ENCODE assay signal across 38 cellular contexts in genomic region chr17:31484821-31485220, GRCh38.
"Had no signal": no experiment of that assay in that cellular context is flagged by ENCODE, and none has a peak within 500 bp of the region (broad histone marks: within the 10 kb centered on the region; RNA-seq: fewer than 3 reads in every experiment).

No MANE protein-coding gene starts in this region.

- DNase-seq: activated CD4-positive, alpha-beta memory T cell treated with anti-CD3 and anti-CD28 coated beads, Interleukin-2, amount 10 ng/mL, durations not matched to agents 7 days and 5 days; activated CD4-positive, alpha-beta T cell treated with anti-CD3 and anti-CD28 coated beads for 1 hour; activated CD4-positive, alpha-beta T cell treated with anti-CD3 and anti-CD28 coated beads for 36 hours; activated CD4-positive, alpha-beta T cell treated with anti-CD3 and anti-CD28 coated beads for 48 hours; activated CD4-positive, alpha-beta T cell treated with anti-CD3 and anti-CD28 coated beads, Interleukin-2, amount 10 ng/mL, durations not matched to agents 7 days and 5 days; activated CD4-positive, alpha-beta T cell treated with anti-CD3 and anti-CD28 coated beads, Interleukin-2, amount 50 U/mL, for 48 hours; activated CD4-positive, CD25-positive, alpha-beta regulatory T cell; activated CD8-positive, alpha-beta memory T cell treated with anti-CD3 and anti-CD28 coated beads for 24 hours; activated CD8-positive, alpha-beta memory T cell treated with anti-CD3 and anti-CD28 coated beads, Interleukin-2, amount 10 ng/mL, durations not matched to agents 7 days and 5 days; activated CD8-positive, alpha-beta memory T cell treated with anti-CD3 and anti-CD28 coated beads, Interleukin-2, amount 50 U/mL, for 48 hours; activated CD8-positive, alpha-beta T cell treated with anti-CD3 and anti-CD28 coated beads, Interleukin-2, amount 10 ng/mL, durations not matched to agents 7 days and 5 days; activated effector memory CD4-positive, alpha-beta T cell treated with Interleukin-2 at 50 U/mL for 16 hours; activated gamma-delta T cell; activated naive CD4-positive, alpha-beta T cell treated with anti-CD3 and anti-CD28 coated beads, Interleukin-2, amount 10 ng/mL, durations not matched to agents 7 days and 5 days; activated naive CD4-positive, alpha-beta T cell treated with Interleukin-2 at 50 U/mL for 16 hours; activated naive CD8-positive, alpha-beta T cell treated with anti-CD3 and anti-CD28 coated beads, Interleukin-2, amount 10 ng/mL, durations not matched to agents 7 days and 5 days; activated naive CD8-positive, alpha-beta T cell treated with anti-CD3 and anti-CD28 coated beads, Interleukin-2, amount 50 U/mL, for 24 hours; activated T-cell treated with anti-CD3 and anti-CD28 coated beads, Interleukin-2, amount 50 U/mL, for 24 hours; activated T-cell treated with anti-CD3 and anti-CD28 coated beads, Interleukin-2, amount 50 U/mL, for 48 hours; amygdala; anterior cingulate cortex; caudate nucleus; SW 1271; T-helper 1 cell; T-helper 2 cell; T-helper 9 cell; WERI-Rb-1 had no signal

- H3K27me3 ChIP-seq: ascending aorta, cardiac muscle cell had no signal

- H3K27ac ChIP-seq: ascending aorta, cardiac muscle cell, WERI-Rb-1 had no signal

- H3K27ac Mint-ChIP-seq: activated CD4-positive, alpha-beta memory T cell treated with anti-CD3 and anti-CD28 coated beads, Interleukin-2, amount 10 ng/mL, durations not matched to agents 7 days and 5 days; activated CD4-positive, alpha-beta T cell treated with anti-CD3 and anti-CD28 coated beads for 36 hours; activated CD4-positive, alpha-beta T cell treated with anti-CD3 and anti-CD28 coated beads, Interleukin-2, amount 10 ng/mL, durations not matched to agents 7 days and 5 days; activated CD8-positive, alpha-beta memory T cell treated with anti-CD3 and anti-CD28 coated beads, Interleukin-2, amount 10 ng/mL, durations not matched to agents 7 days and 5 days; activated CD8-positive, alpha-beta T cell treated with anti-CD3 and anti-CD28 coated beads, Interleukin-2, amount 10 ng/mL, durations not matched to agents 7 days and 5 days; activated naive CD4-positive, alpha-beta T cell treated with anti-CD3 and anti-CD28 coated beads, Interleukin-2, amount 50 U/mL, for 24 hours; activated naive CD8-positive, alpha-beta T cell; activated naive CD8-positive, alpha-beta T cell treated with anti-CD3 and anti-CD28 coated beads, Interleukin-2, amount 10 ng/mL, durations not matched to agents 7 days and 5 days; activated naive CD8-positive, alpha-beta T cell treated with anti-CD3 and anti-CD28 coated beads, Interleukin-2, amount 50 U/mL, for 24 hours; activated T-cell treated with anti-CD3 and anti-CD28 coated beads, Interleukin-2, amount 50 U/mL, for 24 hours; activated T-helper 2 cell treated with anti-CD3 and anti-CD28 coated beads, Interferon-gamma antibody, Interleukin-2, Interleukin-4, amounts not matched to agents 10 μg/mL and 5 μg/mL and 100 μg/mL, durations not matched to agents 14 hours and 24 hours and 36 hours; brain; T-helper 1 cell treated with Interleukin-12 subunit alpha and Interleukin-12 subunit beta and Interleukin-4 antibody, amounts not matched to agents 30 μg/mL and 1 μg/mL, for 36 hours; T-helper 2 cell treated with Interferon-gamma antibody and Interleukin-4, amounts not matched to agents 5 μg/mL and 100 μg/mL, for 36 hours; WTC11 had no signal

- H3K9me3 ChIP-seq: ascending aorta had no signal

- H3K4me3 Mint-ChIP-seq: activated CD4-positive, alpha-beta memory T cell treated with anti-CD3 and anti-CD28 coated beads, Interleukin-2, amount 10 ng/mL, durations not matched to agents 7 days and 5 days; activated CD4-positive, alpha-beta T cell treated with anti-CD3 and anti-CD28 coated beads for 36 hours; activated CD4-positive, alpha-beta T cell treated with anti-CD3 and anti-CD28 coated beads, Interleukin-2, amount 10 ng/mL, durations not matched to agents 7 days and 5 days; activated CD8-positive, alpha-beta memory T cell treated with anti-CD3 and anti-CD28 coated beads, Interleukin-2, amount 10 ng/mL, durations not matched to agents 7 days and 5 days; activated CD8-positive, alpha-beta T cell treated with anti-CD3 and anti-CD28 coated beads, Interleukin-2, amount 10 ng/mL, durations not matched to agents 7 days and 5 days; activated naive CD4-positive, alpha-beta T cell treated with anti-CD3 and anti-CD28 coated beads, Interleukin-2, amount 10 ng/mL, durations not matched to agents 7 days and 5 days; activated naive CD4-positive, alpha-beta T cell treated with anti-CD3 and anti-CD28 coated beads, Interleukin-2, amount 50 U/mL, for 24 hours; activated naive CD8-positive, alpha-beta T cell; activated naive CD8-positive, alpha-beta T cell treated with anti-CD3 and anti-CD28 coated beads, Interleukin-2, amount 10 ng/mL, durations not matched to agents 7 days and 5 days; activated naive CD8-positive, alpha-beta T cell treated with anti-CD3 and anti-CD28 coated beads, Interleukin-2, amount 50 U/mL, for 24 hours; activated T-cell treated with anti-CD3 and anti-CD28 coated beads, Interleukin-2, amount 50 U/mL, for 24 hours; central memory CD8-positive, alpha-beta T cell; T-helper 1 cell treated with Interleukin-12 subunit alpha and Interleukin-12 subunit beta and Interleukin-4 antibody, amounts not matched to agents 30 μg/mL and 1 μg/mL, for 36 hours; T-helper 2 cell treated with Interferon-gamma antibody and Interleukin-4, amounts not matched to agents 5 μg/mL and 100 μg/mL, for 36 hours; WTC11 had no signal

- H3K4me3 ChIP-seq: ascending aorta, cardiac muscle cell had no signal

- H3K36me3 ChIP-seq: ascending aorta, cardiac muscle cell, WERI-Rb-1 had no signal

- H3K27me3 Mint-ChIP-seq: activated CD4-positive, alpha-beta T cell treated with anti-CD3 and anti-CD28 coated beads for 36 hours; activated CD8-positive, alpha-beta memory T cell treated with anti-CD3 and anti-CD28 coated beads, Interleukin-2, amount 10 ng/mL, durations not matched to agents 7 days and 5 days; activated naive CD4-positive, alpha-beta T cell treated with anti-CD3 and anti-CD28 coated beads, Interleukin-2, amount 50 U/mL, for 24 hours; activated naive CD8-positive, alpha-beta T cell; activated naive CD8-positive, alpha-beta T cell treated with anti-CD3 and anti-CD28 coated beads, Interleukin-2, amount 50 U/mL, for 24 hours; activated T-cell treated with anti-CD3 and anti-CD28 coated beads, Interleukin-2, amount 50 U/mL, for 24 hours; central memory CD8-positive, alpha-beta T cell had no signal

- H3K36me3 Mint-ChIP-seq: activated CD8-positive, alpha-beta memory T cell treated with anti-CD3 and anti-CD28 coated beads, Interleukin-2, amount 10 ng/mL, durations not matched to agents 7 days and 5 days; activated naive CD4-positive, alpha-beta T cell treated with anti-CD3 and anti-CD28 coated beads, Interleukin-2, amount 50 U/mL, for 24 hours; activated naive CD8-positive, alpha-beta T cell; activated naive CD8-positive, alpha-beta T cell treated with anti-CD3 and anti-CD28 coated beads, Interleukin-2, amount 10 ng/mL, durations not matched to agents 7 days and 5 days; brain; WTC11 had no signal

- H3K9me3 Mint-ChIP-seq: activated CD4-positive, alpha-beta memory T cell treated with anti-CD3 and anti-CD28 coated beads, Interleukin-2, amount 10 ng/mL, durations not matched to agents 7 days and 5 days; activated CD4-positive, alpha-beta T cell treated with anti-CD3 and anti-CD28 coated beads, Interleukin-2, amount 10 ng/mL, durations not matched to agents 7 days and 5 days; activated naive CD4-positive, alpha-beta T cell treated with anti-CD3 and anti-CD28 coated beads, Interleukin-2, amount 10 ng/mL, durations not matched to agents 7 days and 5 days; activated naive CD4-positive, alpha-beta T cell treated with anti-CD3 and anti-CD28 coated beads, Interleukin-2, amount 50 U/mL, for 24 hours; activated naive CD8-positive, alpha-beta T cell treated with anti-CD3 and anti-CD28 coated beads, Interleukin-2, amount 10 ng/mL, durations not matched to agents 7 days and 5 days; activated naive CD8-positive, alpha-beta T cell treated with anti-CD3 and anti-CD28 coated beads, Interleukin-2, amount 50 U/mL, for 24 hours; activated T-cell treated with anti-CD3 and anti-CD28 coated beads, Interleukin-2, amount 50 U/mL, for 24 hours; activated T-helper 2 cell treated with anti-CD3 and anti-CD28 coated beads, Interferon-gamma antibody, Interleukin-2, Interleukin-4, amounts not matched to agents 10 μg/mL and 5 μg/mL and 100 μg/mL, durations not matched to agents 14 hours and 24 hours and 36 hours; brain; central memory CD8-positive, alpha-beta T cell; T-helper 1 cell treated with Interleukin-12 subunit alpha and Interleukin-12 subunit beta and Interleukin-4 antibody, amounts not matched to agents 30 μg/mL and 1 μg/mL, for 36 hours; T-helper 2 cell treated with Interferon-gamma antibody and Interleukin-4, amounts not matched to agents 5 μg/mL and 100 μg/mL, for 36 hours; WTC11 had no signal

- ATAC-seq: activated CD4-positive, alpha-beta T cell treated with anti-CD3 and anti-CD28 coated beads for 36 hours; activated CD4-positive, CD25-positive, alpha-beta regulatory T cell treated with anti-CD3 and anti-CD28 coated beads, Interleukin-2, amount 50 U/mL, for 24 hours; activated CD8-positive, alpha-beta memory T cell treated with anti-CD3 and anti-CD28 coated beads, Interleukin-2, amount 10 ng/mL, durations not matched to agents 7 days and 5 days; activated CD8-positive, alpha-beta T cell treated with anti-CD3 and anti-CD28 coated beads, Interleukin-2, amount 10 ng/mL, durations not matched to agents 7 days and 5 days; activated naive CD8-positive, alpha-beta T cell treated with anti-CD3 and anti-CD28 coated beads, Interleukin-2, amount 50 U/mL, for 24 hours; WTC11 had no signal
